1 cellular context compared by ENCODE assay signal in the genomic region with DNA sequence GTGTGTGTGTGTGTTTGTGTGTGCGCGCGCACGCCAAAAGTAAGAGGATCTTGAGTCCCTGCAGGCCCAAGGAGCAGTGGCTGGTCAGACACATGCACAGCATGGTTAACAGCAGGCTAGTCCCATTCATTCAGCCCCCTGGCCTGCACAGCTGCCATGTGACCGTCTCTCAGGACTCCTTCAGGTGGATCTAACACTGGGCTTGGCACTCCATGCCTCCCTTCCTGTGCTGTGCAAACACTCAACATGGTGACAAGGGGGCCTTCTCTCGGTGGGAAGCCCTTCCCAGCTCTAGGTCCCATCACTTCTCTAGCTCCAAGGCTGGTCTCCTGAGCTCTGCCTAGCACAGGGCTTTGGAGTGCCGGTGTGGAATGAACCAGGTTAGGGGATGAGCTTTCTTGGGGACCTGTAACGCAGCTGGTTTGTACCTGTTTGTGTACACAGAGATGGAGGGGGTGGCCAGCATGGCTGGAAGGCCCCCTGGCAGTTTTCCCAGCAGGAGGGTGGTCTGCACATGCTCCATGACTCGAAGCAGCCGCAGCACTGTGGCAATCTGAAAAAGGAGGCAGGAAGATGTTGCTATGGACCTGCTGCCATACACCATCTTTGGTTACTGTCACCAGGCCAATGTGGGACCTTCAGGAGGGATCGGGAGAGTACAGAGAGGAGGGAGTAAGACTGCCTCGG.
TF ChIP-seq lines count a peak whose summit lies in the region.

No MANE protein-coding gene starts in this region.

TF ChIP-seq in GM23338, 12 proteins besides CTCF, POLR2A, EP300 and RAD21 (continued from another document):
- TF ChIP-seq, protein P1, sequence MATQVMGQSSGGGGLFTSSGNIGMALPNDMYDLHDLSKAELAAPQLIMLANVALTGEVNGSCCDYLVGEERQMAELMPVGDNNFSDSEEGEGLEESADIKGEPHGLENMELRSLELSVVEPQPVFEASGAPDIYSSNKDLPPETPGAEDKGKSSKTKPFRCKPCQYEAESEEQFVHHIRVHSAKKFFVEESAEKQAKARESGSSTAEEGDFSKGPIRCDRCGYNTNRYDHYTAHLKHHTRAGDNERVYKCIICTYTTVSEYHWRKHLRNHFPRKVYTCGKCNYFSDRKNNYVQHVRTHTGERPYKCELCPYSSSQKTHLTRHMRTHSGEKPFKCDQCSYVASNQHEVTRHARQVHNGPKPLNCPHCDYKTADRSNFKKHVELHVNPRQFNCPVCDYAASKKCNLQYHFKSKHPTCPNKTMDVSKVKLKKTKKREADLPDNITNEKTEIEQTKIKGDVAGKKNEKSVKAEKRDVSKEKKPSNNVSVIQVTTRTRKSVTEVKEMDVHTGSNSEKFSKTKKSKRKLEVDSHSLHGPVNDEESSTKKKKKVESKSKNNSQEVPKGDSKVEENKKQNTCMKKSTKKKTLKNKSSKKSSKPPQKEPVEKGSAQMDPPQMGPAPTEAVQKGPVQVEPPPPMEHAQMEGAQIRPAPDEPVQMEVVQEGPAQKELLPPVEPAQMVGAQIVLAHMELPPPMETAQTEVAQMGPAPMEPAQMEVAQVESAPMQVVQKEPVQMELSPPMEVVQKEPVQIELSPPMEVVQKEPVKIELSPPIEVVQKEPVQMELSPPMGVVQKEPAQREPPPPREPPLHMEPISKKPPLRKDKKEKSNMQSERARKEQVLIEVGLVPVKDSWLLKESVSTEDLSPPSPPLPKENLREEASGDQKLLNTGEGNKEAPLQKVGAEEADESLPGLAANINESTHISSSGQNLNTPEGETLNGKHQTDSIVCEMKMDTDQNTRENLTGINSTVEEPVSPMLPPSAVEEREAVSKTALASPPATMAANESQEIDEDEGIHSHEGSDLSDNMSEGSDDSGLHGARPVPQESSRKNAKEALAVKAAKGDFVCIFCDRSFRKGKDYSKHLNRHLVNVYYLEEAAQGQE (IDR thresholded peaks at IDR 0.05; ENCODE audit: unreplicated experiment): no peak
- no peak for TF ChIP-seq EZH2phosphoT487 (IDR thresholded peaks at IDR 0.05; ENCODE audit: unreplicated experiment)
